In the genomic region with DNA sequence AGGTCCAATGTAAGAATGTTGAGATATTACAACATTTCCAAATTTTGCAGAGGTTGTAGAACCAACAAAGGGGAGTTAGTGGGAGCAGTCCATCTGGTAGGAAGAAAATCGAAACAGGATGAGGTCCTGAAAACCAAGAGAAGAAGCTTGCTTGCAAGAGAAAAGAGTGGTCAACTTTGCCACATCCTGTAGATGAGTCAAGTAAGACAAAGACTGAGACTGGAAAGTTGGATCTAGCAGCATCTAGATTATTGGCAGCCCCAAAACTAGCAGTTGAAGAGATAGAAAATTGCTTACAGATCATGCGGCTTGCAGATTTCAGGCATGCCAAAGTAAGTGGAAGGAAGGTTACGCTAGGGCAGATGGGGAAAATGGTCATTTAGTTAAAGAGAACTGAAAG, we compare ENCODE assay signal across 26 cellular contexts.
"Had no signal": no experiment of that assay in that cellular context is flagged by ENCODE, and none has a peak within 500 bp of the region (broad histone marks: within the 10 kb centered on the region; RNA-seq: fewer than 3 reads in every experiment).

No MANE protein-coding gene starts in this region.

- H3K4me1 ChIP-seq: left ventricle myocardium inferior, neural progenitor cell, parathyroid adenoma, psoas muscle, right lobe of liver, tibial nerve, uterus had no signal

- ATAC-seq: natural killer cell; psoas muscle; right lobe of liver; stimulated activated memory B cell treated with anti-CD40 and anti-IgM and Interleukin-4, amounts not matched to agents 10 μg/mL and 1 μg/mL and 100 μg/mL, for 72 hours; stimulated activated naive CD8-positive, alpha-beta T cell treated with anti-CD3 and anti-CD28 coated beads, Interleukin-15, amount 100 ng/mL, for 72 hours had no signal

- H3K4me2 ChIP-seq: neural progenitor cell, smooth muscle cell had no signal

- H3K9ac ChIP-seq: neural progenitor cell, parathyroid adenoma had no signal

- DNase-seq: hypothalamus; immature natural killer cell; islet precursor cell; left ventricle myocardium inferior; mesendoderm; naive B cell; natural killer cell; nephron progenitor cell; occipital lobe; psoas muscle; right lobe of liver; stimulated activated CD4-positive, alpha-beta T cell treated with anti-CD3 and anti-CD28 coated beads, Interleukin-1b, Interleukin-23, amount 100 ng/mL, for 48 hours; stimulated activated CD4-positive, alpha-beta T cell treated with anti-CD3 and anti-CD28 coated beads, Interleukin-2, amount 100 ng/mL, for 48 hours; stimulated activated CD4-positive, alpha-beta T cell treated with anti-CD3 and anti-CD28 coated beads, Interleukin-4, amount 100 ng/mL, for 4 hours; stimulated activated CD8-positive, alpha-beta memory T cell treated with anti-CD3 and anti-CD28 coated beads, Interleukin-4, amount 100 ng/mL, for 48 hours; stimulated activated naive CD4-positive, alpha-beta T cell treated with Interleukin-2 at 50 U/mL for 16 hours; stimulated activated naive CD8-positive, alpha-beta T cell treated with anti-CD3 and anti-CD28 coated beads, Interleukin-15, amount 100 ng/mL, for 72 hours; substantia nigra; uterus had no signal

- H2AFZ ChIP-seq: neural progenitor cell, parathyroid adenoma had no signal

- H3K9me3 ChIP-seq: left ventricle myocardium inferior, neutrophil, psoas muscle, right lobe of liver, uterus had no signal

- H3K27ac ChIP-seq: left ventricle myocardium inferior, neural progenitor cell, neutrophil, parathyroid adenoma, psoas muscle, right lobe of liver, tibial nerve, uterus had no signal

- H3K36me3 ChIP-seq: left ventricle myocardium inferior, neural progenitor cell, neutrophil, right lobe of liver, tibial nerve, uterus had no signal

- H3K4me3 ChIP-seq: left ventricle myocardium inferior, lung, neural progenitor cell, psoas muscle, right lobe of liver, smooth muscle cell, tibial nerve, uterus had no signal

- H3K27me3 ChIP-seq: neural progenitor cell, neutrophil, right lobe of liver, tibial nerve, uterus had no signal

- H3K79me2 ChIP-seq: parathyroid adenoma had no signal
